ENCODE assay signal across 13 cellular contexts in the genomic region with DNA sequence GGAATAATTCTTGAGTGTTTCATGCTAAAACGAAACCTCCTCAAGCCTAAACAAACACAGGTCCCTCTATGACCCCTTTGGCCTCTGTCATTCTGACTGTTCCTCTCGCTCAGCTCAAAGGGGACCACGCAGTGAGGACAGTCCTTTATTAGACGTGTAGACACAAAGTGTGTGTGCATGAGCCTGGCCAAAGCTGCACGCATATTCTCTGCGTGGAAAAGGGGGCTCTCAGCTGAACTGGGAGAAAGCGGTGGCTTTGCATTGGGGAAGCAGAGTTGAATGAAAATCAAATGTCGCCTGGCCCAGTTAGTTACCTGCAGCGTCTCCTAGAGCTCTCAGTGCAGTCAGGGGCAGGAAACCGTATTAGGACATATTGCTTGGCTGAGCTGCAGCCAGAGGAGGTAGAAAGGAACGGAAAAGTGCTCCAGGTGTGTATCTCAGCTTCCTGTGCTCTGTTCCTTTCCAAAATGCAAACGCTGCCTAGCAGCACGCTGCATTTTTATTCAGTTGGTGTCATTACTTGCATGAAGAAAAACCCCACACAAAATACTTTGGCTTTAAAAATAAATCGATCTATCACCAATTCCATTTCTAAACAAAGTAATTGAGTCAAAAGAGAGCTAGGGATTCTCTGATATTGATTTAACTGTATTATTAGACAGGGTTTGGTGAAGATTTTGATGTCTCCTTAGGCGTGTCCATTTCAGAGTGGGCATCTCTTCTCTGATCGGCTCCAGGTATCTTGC. TPM values are rescaled to one million over a fixed set of nuclear protein-coding genes. Genes with fewer than 3 reads are reported as not detected.
A peak's percentile ranks its signal among the peaks of the same experiment; 100 is the strongest.
DNase-seq lines count a peak whose midpoint lies in the region; ATAC-seq and TF ChIP-seq lines count a peak whose summit lies in the region.
"Had no signal": no experiment of that assay in that cellular context is flagged by ENCODE, and none has a peak within 500 bp of the region (broad histone marks: within the 10 kb centered on the region; RNA-seq: fewer than 3 reads in every experiment).

No MANE protein-coding gene starts in this region.

- TF ChIP-seq CTCF in GM12875 (IDR thresholded peaks at IDR 0.05; ENCODE audit: borderline replicate concordance, insufficient read depth, low read depth, low read length) = no peak

- H3K27ac ChIP-seq in epithelial cell of prostate = peak overlapping the region; percentile 92
- H3K27ac ChIP-seq: tibial artery had no signal

- in situ Hi-C loops in ACHN (cut with HindIII; ENCODE audit: low pct_ligation_motif_present, low pct_unique_long_range_greater_than_20kb, low sequenced_read_pairs) = no loop called here

- H3K27me3 Mint-ChIP-seq in T-helper 17 cell = no peaks in the 10 kb centered on the region

- peak overlapping the region; percentile 21 for H3K4me3 ChIP-seq in GM12875 (ENCODE audit: low read depth, low read length)
- H3K4me3 ChIP-seq: tibial artery had no signal

- H3K4me1 Mint-ChIP-seq in T-helper 17 cell = peaks cover 65% of the 10 kb centered on the region

- ATAC-seq in T-helper 17 cell (no peak), HG03520 (IDR thresholded peaks at IDR 0.05; ENCODE audit: unreplicated experiment) (no peak)

- peak overlapping the region; percentile 99 for H3K27ac Mint-ChIP-seq in T-helper 17 cell

- DNase-seq in T-helper 17 cell (no peak), epithelial cell of prostate (ENCODE audit: low read depth, low spot score) (no peak), retina (peak; percentile 71), ACHN (no peak), NCI-H2029 treated with DMSO at 0.1 percent for 48 hours (lab: John Stamatoyannopoulos, UW) (no peak), NCI-H1417 treated with DMSO at 0.1 percent for 48 hours (lab: John Stamatoyannopoulos, UW) (no peak)
- DNase-seq: cortex of kidney, DMS53, NCI-H526 treated with DMSO at 0.1 percent for 48 hours, SW 1271, tibial artery had no signal

- H3K4me3 Mint-ChIP-seq in T-helper 17 cell = peak overlapping the region; percentile 97

- no peaks in the 10 kb centered on the region for H3K9me3 ChIP-seq in T-helper 17 cell (ENCODE audit: control insufficient read depth, low read length, poor library complexity, severe bottlenecking)
- H3K9me3 ChIP-seq: tibial artery had no signal

- peaks cover 28% of the 10 kb centered on the region for H3K36me3 Mint-ChIP-seq in T-helper 17 cell (ENCODE audit: low read depth)

RNA-seq across cellular contexts. Expression of a gene that starts 4.9 kb away (rescaled TPM):
- total RNA-seq in T-helper 17 cell = 100 to 1,000 TPM in 1 of 2 donors, 10 to 100 TPM in 1; 91.9 to 149 TPM
